9 cellular contexts compared by ENCODE assay signal in genomic region chr22:36301851-36302250, GRCh38. TPM values are rescaled to one million over a fixed set of nuclear protein-coding genes. Genes with fewer than 3 reads are reported as not detected.
DNase-seq lines count a peak whose midpoint lies in the region; ATAC-seq and TF ChIP-seq lines count a peak whose summit lies in the region.
"Had no signal": no experiment of that assay in that cellular context is flagged by ENCODE, and none has a peak within 500 bp of the region (broad histone marks: within the 10 kb centered on the region; RNA-seq: fewer than 3 reads in every experiment).

No MANE protein-coding gene starts in this region.

- peak overlapping the region; percentile 62 to 81 for H3K27ac Mint-ChIP-seq in effector memory CD8-positive, alpha-beta T cell
- H3K27ac Mint-ChIP-seq in osteocyte (ENCODE audit: unreplicated experiment): peak overlapping the region; percentile 35

- TF ChIP-seq POLR2A in lower leg skin (IDR thresholded peaks at IDR 0.05): no peak

- H3F3A ChIP-seq in PC-3 (ENCODE audit: low read length, unreplicated experiment): no peaks in the 10 kb centered on the region

- TF ChIP-seq CTCF in PC-3 (conservative IDR thresholded peaks at IDR 0.05; ENCODE audit: low read depth, low read length): no peak
- TF ChIP-seq CTCF in osteocyte (IDR thresholded peaks at IDR 0.05): no peak
- TF ChIP-seq CTCF in lower leg skin (IDR thresholded peaks at IDR 0.05): no peak

- peaks cover 36% of the 10 kb centered on the region for H3K4me1 ChIP-seq in PC-3 (ENCODE audit: insufficient read depth, low read length)
- H3K4me1 ChIP-seq in aorta (ENCODE audit: control insufficient read depth in 1 of 2, insufficient read depth in 2 of 2, low read length in 2 of 2): no peaks in the 10 kb centered on the region

- ATAC-seq in PC-3: peak; percentile 77
- no peak for ATAC-seq in effector memory CD8-positive, alpha-beta T cell (replicated peaks)
- ATAC-seq in GM21723 (IDR thresholded peaks at IDR 0.05; ENCODE audit: unreplicated experiment): no peak
- ATAC-seq in aorta (ENCODE audit: low FRiP score): no peak

- H3K36me3 Mint-ChIP-seq in effector memory CD8-positive, alpha-beta T cell (ENCODE audit: insufficient read depth): peaks cover 98% of the 10 kb centered on the region
- peaks cover 63% of the 10 kb centered on the region for H3K36me3 Mint-ChIP-seq in osteocyte (ENCODE audit: unreplicated experiment)

- H3K27me3 Mint-ChIP-seq in effector memory CD8-positive, alpha-beta T cell: no peaks in the 10 kb centered on the region
- no peaks in the 10 kb centered on the region for H3K27me3 Mint-ChIP-seq in osteocyte (ENCODE audit: unreplicated experiment)

- no peaks in the 10 kb centered on the region for H3K27me3 ChIP-seq in PC-3 (ENCODE audit: low read length)
- no peaks in the 10 kb centered on the region for H3K27me3 ChIP-seq in aorta (ENCODE audit: control insufficient read depth in 1 of 2, insufficient read depth in 2 of 2, low read length in 1 of 2)

- H3K4me2 ChIP-seq in PC-3 (ENCODE audit: low read length): no peak overlapping the region
- H3K4me2 ChIP-seq: SK-N-SH had no signal

- no TSS peak for BruUV-seq in PC-3 (replicated peaks; lab: Mats Ljungman, UMichigan)

- peak overlapping the region; percentile 42 for H3K27ac ChIP-seq in PC-3 (ENCODE audit: low read length)
- no peak overlapping the region for H3K27ac ChIP-seq in aorta (ENCODE audit: low read depth in 1 of 2, low read length in 2 of 2)

- 60 to 61% methylated on average over 8 of the region's 8 CpGs for WGBS in aorta, 2 donors
- WGBS in lower leg skin, 2 donors: 84 to 87% methylated on average over 8 of the region's 8 CpGs

- peaks cover 12% of the 10 kb centered on the region for H4K20me1 ChIP-seq in PC-3 (ENCODE audit: low read length)

- H3K9me2 ChIP-seq in PC-3 (replicated peaks; ENCODE audit: low read length): no peaks in the 10 kb centered on the region
- H3K9me2 ChIP-seq: SK-N-SH had no signal

- no peaks in the 10 kb centered on the region for H3K79me2 ChIP-seq in PC-3 (ENCODE audit: low read length)

- CTCF ChIA-PET in PC-3 (lab: Charles Lee): interaction anchor here (1.0 kb wide), 1 partner anchor 168 kb away, joined by 4 read pairs; no protein-coding TSS in a partner anchor

- H3K4me1 Mint-ChIP-seq in effector memory CD8-positive, alpha-beta T cell (ENCODE audit: low read depth in 2 of 2): peaks cover 11 to 17% of the 10 kb centered on the region in 2 donors
- H3K4me1 Mint-ChIP-seq in osteocyte (ENCODE audit: unreplicated experiment): peaks cover 4% of the 10 kb centered on the region

- H3K4me3 Mint-ChIP-seq in effector memory CD8-positive, alpha-beta T cell: peak overlapping the region in 1 of 2 donors; percentile 19
- no peak overlapping the region for H3K4me3 Mint-ChIP-seq in osteocyte (ENCODE audit: unreplicated experiment)

- no peak overlapping the region for H2AFZ ChIP-seq in PC-3 (ENCODE audit: low read length)

- H3K36me3 ChIP-seq in PC-3 (ENCODE audit: low read depth, low read length) (peaks cover 80% of the 10 kb centered on the region), aorta (ENCODE audit: control insufficient read depth in 1 of 2, insufficient read depth in 2 of 2, low read length in 1 of 2) (peaks cover 7 to 57% of the 10 kb centered on the region in 2 donors)

- intact Hi-C loops in PC-3 (cut with micrococcal nuclease) (loop anchor here (1.0 to 5.0 kb wide), 2 partner anchors 85 to 168 kb away; partner anchors contain the start of gene MYH9), aorta (cut with DNase I) (loop anchor here in 1 of 2 donors (5.0 kb wide), 1 partner anchor 170 kb away; no protein-coding TSS in a partner anchor), lower leg skin (cut with DNase I; ENCODE audit: low total_unique reads) (loop anchor here (5.0 kb wide), 1 partner anchor 170 kb away; no protein-coding TSS in a partner anchor)

- no peak overlapping the region for H3K9ac ChIP-seq in PC-3 (ENCODE audit: low read length)
- H3K9ac ChIP-seq: SK-N-SH had no signal

- H3K4me3 ChIP-seq in PC-3 (ENCODE audit: low read length) (no peak overlapping the region), aorta (ENCODE audit: low read length in 2 of 2) (no peak overlapping the region), lower leg skin (ENCODE audit: low read depth, poor library complexity, severe bottlenecking) (no peak overlapping the region)

- DNase-seq in ELR (ENCODE audit: low read depth): peak; percentile 94
- peak; percentile 61 for DNase-seq in PC-3
- no peak for DNase-seq in effector memory CD8-positive, alpha-beta T cell
- no peak for DNase-seq in osteocyte (ENCODE audit: extremely low spot score, unreplicated experiment)
- DNase-seq in aorta: no peak
- DNase-seq in germinal center (ENCODE audit: low spot score): no peak
- no peak for DNase-seq in lower leg skin (ENCODE audit: low spot score in 2 of 2)

- POLR2A ChIA-PET in PC-3 (lab: Charles Lee; ENCODE audit: unreplicated experiment): interaction anchor here (1.5 kb wide), 1 partner anchor 167 kb away, joined by 3 read pairs; no protein-coding TSS in a partner anchor

- H3K9me3 Mint-ChIP-seq in effector memory CD8-positive, alpha-beta T cell: no peaks in the 10 kb centered on the region
- no peaks in the 10 kb centered on the region for H3K9me3 Mint-ChIP-seq in osteocyte (ENCODE audit: unreplicated experiment)

- H3K9me3 ChIP-seq in PC-3 (ENCODE audit: low read length): no peaks in the 10 kb centered on the region
- H3K9me3 ChIP-seq in aorta (ENCODE audit: control insufficient read depth, low read length): no peaks in the 10 kb centered on the region
- H3K9me3 ChIP-seq: SK-N-SH had no signal

RNA-seq across cellular contexts. Expression of gene APOL1, which starts 48.9 kb away (rescaled TPM):
- 0.52 TPM in 1 of 2 replicates, not detected in the other for total RNA-seq in PC-3 (2014; rRNA removed)
- total RNA-seq in osteocyte: 16.2 and 19.5 TPM in 2 replicates
- 10 to 100 TPM; 50.0 to 74.0 TPM for total RNA-seq in aorta
- polyA plus RNA-seq in aorta: 10 to 100 TPM; 14.1 to 36.5 TPM
- 1 to 10 TPM in 2 of 4 donors, under 1 TPM in 2; 0.46 to 4.1 (median 2.0) TPM for total RNA-seq in lower leg skin

Comparison
In these comparisons a context has a peak if more than half of its experiments do, and no peak if none do; other contexts are left out.
1. DNase-seq: peak in ELR (single experiment) and PC-3 (single experiment); none in effector memory CD8-positive, alpha-beta T cell (0 of 3), osteocyte (single experiment), aorta (0 of 2), germinal center (single experiment) and lower leg skin (0 of 2).